In genomic region chr7:74625446-74625845, GRCh38 we compare ENCODE assay signal across 8 cellular contexts. TPM values are rescaled to one million over a fixed set of nuclear protein-coding genes. Genes with fewer than 3 reads are reported as not detected.
A peak's percentile ranks its signal among the peaks of the same experiment; 100 is the strongest.
DNase-seq lines count a peak whose midpoint lies in the region; ATAC-seq and TF ChIP-seq lines count a peak whose summit lies in the region.

No MANE protein-coding gene starts in this region.

- H2BK15ac ChIP-seq in IMR-90 (ENCODE audit: low read depth, low read length) (0 out of 3 replicates have a peak overlapping the region, but pooled peaks have one; percentile 6), mesendoderm (replicated peaks; ENCODE audit: low read depth) (no peak overlapping the region)

- H3K4ac ChIP-seq in IMR-90 (ENCODE audit: low read depth, low read length) (no peak overlapping the region), mesendoderm (ENCODE audit: low read depth, low read length) (no peak overlapping the region)

- H3K18ac ChIP-seq in IMR-90 (ENCODE audit: low read depth, low read length), result peak overlapping the region; percentile 8; the same call in 1 of the 2 replicates
- no peak overlapping the region for H3K18ac ChIP-seq in mesendoderm (ENCODE audit: low read length)

- H2AK5ac ChIP-seq in IMR-90 (ENCODE audit: low read depth, low read length) (no peak overlapping the region), mesendoderm (ENCODE audit: low read length) (no peak overlapping the region)

- H4K5ac ChIP-seq in IMR-90 (ENCODE audit: low read depth, low read length) (peak overlapping the region; percentile 69; the same call in 1 of the 2 replicates), mesendoderm (ENCODE audit: low read length) (no peak overlapping the region)

- H2BK20ac ChIP-seq in IMR-90 (ENCODE audit: low read depth, low read length), result no peak overlapping the region

- H3K36me3 ChIP-seq in IMR-90 (ENCODE audit: control insufficient read depth, insufficient read depth, low read length), result no peaks in the 10 kb centered on the region
- no peaks in the 10 kb centered on the region for H3K36me3 ChIP-seq in lower lobe of right lung
- no peaks in the 10 kb centered on the region for H3K36me3 ChIP-seq in mesendoderm (ENCODE audit: control insufficient read depth, insufficient read depth, low read length)

- ATAC-seq in IMR-90 (ENCODE audit: low read depth) (peak; percentile 38), lower lobe of right lung (no peak), HG03159 (IDR thresholded peaks at IDR 0.05; ENCODE audit: unreplicated experiment) (no peak), GM18498 (IDR thresholded peaks at IDR 0.05; ENCODE audit: unreplicated experiment) (no peak)

- peak overlapping the region; percentile 33; the same call in 1 of the 2 replicates for H3K14ac ChIP-seq in IMR-90 (replicated peaks; ENCODE audit: low read depth, low read length)

- H4K91ac ChIP-seq in IMR-90 (ENCODE audit: insufficient read depth, low read depth, low read length), result no peak overlapping the region; the same call in 1 of the 2 replicates

- H3K4me3 Mint-ChIP-seq in brain, result no peak overlapping the region

- no peaks in the 10 kb centered on the region for H3K9me3 Mint-ChIP-seq in brain

- no peaks in the 10 kb centered on the region for H4K20me1 ChIP-seq in IMR-90 (ENCODE audit: insufficient read depth, low read length)

- in situ Hi-C loops in IMR-90 (cut with MboI; ENCODE audit: low sequenced_read_pairs), result no loop called here

- H3K4me1 ChIP-seq in IMR-90 (ENCODE audit: control insufficient read depth, insufficient read depth, low read length) (peaks cover 3% of the 10 kb centered on the region), lower lobe of right lung (peaks cover 16% of the 10 kb centered on the region), mesendoderm (ENCODE audit: control insufficient read depth, low read depth, low read length) (no peaks in the 10 kb centered on the region)

- H3K27me3 ChIP-seq in IMR-90 (ENCODE audit: control insufficient read depth, insufficient read depth, low read length), result no peaks in the 10 kb centered on the region
- H3K27me3 ChIP-seq in lower lobe of right lung (ENCODE audit: low read depth), result no peaks in the 10 kb centered on the region
- no peaks in the 10 kb centered on the region for H3K27me3 ChIP-seq in mesendoderm (ENCODE audit: insufficient read depth, low read length, poor library complexity)

- H3K23ac ChIP-seq in IMR-90 (ENCODE audit: low read depth, low read length), result no peak overlapping the region
- H3K23ac ChIP-seq in mesendoderm (ENCODE audit: low read length), result no peak overlapping the region

- peak overlapping the region in 1 of 5 experiments; percentile 46 for H3K27ac Mint-ChIP-seq in brain

- H2BK5ac ChIP-seq in IMR-90 (ENCODE audit: low read depth, low read length, poor library complexity, severe bottlenecking) (peak overlapping the region; percentile 55), mesendoderm (ENCODE audit: low read length) (no peak overlapping the region)

- no peaks in the 10 kb centered on the region for H3K36me3 Mint-ChIP-seq in brain

- peak; percentile 23 for TF ChIP-seq CTCF in AG09319 (IDR thresholded peaks at IDR 0.05; ENCODE audit: low read depth, low read length)
- TF ChIP-seq CTCF in IMR-90 (conservative IDR thresholded peaks at IDR 0.05; ENCODE audit: low read depth, low read length), result peak; percentile 41; the same call in 1 of the 2 replicates
- TF ChIP-seq CTCF in brain (conservative IDR thresholded peaks at IDR 0.05), result peak; percentile 19 to 39
- peak; percentile 21 for TF ChIP-seq CTCF in lower lobe of right lung (IDR thresholded peaks at IDR 0.05)

- no peaks in the 10 kb centered on the region for H3K79me2 ChIP-seq in mesendoderm (ENCODE audit: control insufficient read depth, insufficient read depth, low read length)

- H3K4me2 ChIP-seq in IMR-90 (ENCODE audit: low read depth, low read length) (no peak overlapping the region), mesendoderm (ENCODE audit: low read length) (no peak overlapping the region)

- no peak overlapping the region for H2AK9ac ChIP-seq in IMR-90 (replicated peaks; ENCODE audit: low read depth, low read length, poor library complexity)

- TF ChIP-seq POLR2A in IMR-90 (IDR thresholded peaks at IDR 0.05; ENCODE audit: low read depth, low read length), result no peak

- H4K8ac ChIP-seq in IMR-90 (ENCODE audit: low read depth in 2 of 2, low read length in 2 of 2), result peak overlapping the region in 1 of 2 experiments; percentile 74; a peak in 2 of 4 replicates
- no peak overlapping the region for H4K8ac ChIP-seq in mesendoderm (ENCODE audit: low read depth, low read length)

- WGBS in IMR-90 (ENCODE audit: extremely low coverage in 2 of 2, insufficient read length in 1 of 2), 2 experiments, result no CpG with 5 or more reads among the region's 3 CpGs
- WGBS in mesendoderm (ENCODE audit: extremely low coverage, insufficient coverage, low lambda C conversion rate), result no CpG with 5 or more reads among the region's 3 CpGs

- H3K27ac ChIP-seq in IMR-90 (ENCODE audit: insufficient read depth, low read length) (peak overlapping the region; percentile 12; the same call in 1 of the 2 replicates), lower lobe of right lung (no peak overlapping the region), mesendoderm (ENCODE audit: low read depth, low read length) (no peak overlapping the region)

- H3K9ac ChIP-seq in IMR-90 (ENCODE audit: low read depth, low read length) (no peak overlapping the region), mesendoderm (ENCODE audit: low read length) (no peak overlapping the region)

- H2BK120ac ChIP-seq in IMR-90 (ENCODE audit: low read depth, low read length) (0 out of 2 replicates have a peak overlapping the region, but pooled peaks have one; percentile 5), mesendoderm (ENCODE audit: low read depth, low read length) (no peak overlapping the region)

- H3K27me3 Mint-ChIP-seq in brain, result no peaks in the 10 kb centered on the region

- no peaks in the 10 kb centered on the region for H3K9me1 ChIP-seq in IMR-90 (ENCODE audit: insufficient read depth, low read length)

- peak; percentile 48 for TF ChIP-seq RAD21 in IMR-90 (IDR thresholded peaks at IDR 0.05; ENCODE audit: low read length)

- CTCF ChIA-PET in IMR-90 (lab: Yijun Ruan, JAX), result interaction anchor here (0.6 to 1.0 kb wide), 3 partner anchors 10 to 96 kb away, joined by 3 to 7 read pairs (median 3); no protein-coding TSS in a partner anchor

- DNase-seq in AG09319 (ENCODE audit: extremely low read depth, low read depth) (peak; percentile 39), IMR-90 (peak; percentile 67), lower lobe of right lung (no peak), mesendoderm (no peak), mucosa of gallbladder (ENCODE audit: low spot score) (no peak)

- BruUV-seq in IMR-90 (replicated peaks; lab: Mats Ljungman, UMichigan), result no TSS peak

- H3K4me3 ChIP-seq in IMR-90 (ENCODE audit: insufficient read depth, low read depth, low read length) (no peak overlapping the region), lower lobe of right lung (no peak overlapping the region), mesendoderm (ENCODE audit: low read length) (no peak overlapping the region)

- H3K56ac ChIP-seq in IMR-90 (ENCODE audit: extremely low read depth, insufficient read depth, low read length) (no peak overlapping the region), mesendoderm (ENCODE audit: low read length) (no peak overlapping the region)

- intact Hi-C loops in IMR-90 (cut with micrococcal nuclease) (loop anchor here (5.0 to 10.0 kb wide), 2 partner anchors 37 to 239 kb away; no protein-coding TSS in a partner anchor), lower lobe of right lung (cut with DNase I) (no loop called here)

- POLR2A ChIA-PET in IMR-90 (lab: Charles Lee; ENCODE audit: unreplicated experiment), result no interaction called here

- dilution Hi-C loops in IMR-90 (cut with HindIII; ENCODE audit: low sequenced_read_pairs, unreplicated experiment), result no loop called here

- H3K79me1 ChIP-seq in IMR-90 (ENCODE audit: low read depth in 1 of 2, low read length in 2 of 2) (no peaks in the 10 kb centered on the region), mesendoderm (ENCODE audit: low read length) (no peaks in the 10 kb centered on the region)

- no peaks in the 10 kb centered on the region for H3K9me3 ChIP-seq in IMR-90 (ENCODE audit: control insufficient read depth, insufficient read depth, low read length)
- H3K9me3 ChIP-seq in lower lobe of right lung, result no peaks in the 10 kb centered on the region

- H2AFZ ChIP-seq in IMR-90 (replicated peaks; ENCODE audit: low read length, poor library complexity), result no peak overlapping the region

- peaks cover 29% of the 10 kb centered on the region for H3K4me1 Mint-ChIP-seq in brain

TF ChIP-seq in IMR-90, 13 proteins besides CTCF, POLR2A, EP300 and RAD21:
- no peak for TF ChIP-seq CHD1 (IDR thresholded peaks at IDR 0.05; ENCODE audit: low read depth, low read length)
- TF ChIP-seq MAZ (IDR thresholded peaks at IDR 0.05; ENCODE audit: borderline replicate concordance, low read depth, low read length), result no peak
- peak; percentile 55 for TF ChIP-seq SMC3 (IDR thresholded peaks at IDR 0.05; ENCODE audit: low read depth, low read length)

RNA-seq across cellular contexts. Expression of gene GTF2I, which starts 32.1 kb away (rescaled TPM):
- total RNA-seq in IMR-90 (2012; rRNA removed) (46.4 and 66.7 TPM in 2 replicates), lower lobe of right lung (214 TPM), mucosa of gallbladder (345 TPM)
- polyA plus RNA-seq in IMR-90 (2012; rRNA removed) (78.3 and 88.8 TPM in 2 replicates), brain (ENCODE audit: insufficient read depth, low read depth, low replicate concordance) (215 TPM)
- polyA plus RNA-seq in IMR-90 (2012; cell fraction: cytosol; rRNA removed), result 18.4 and 23.4 TPM in 2 replicates
- polyA plus RNA-seq in IMR-90 (2012; cell fraction: nucleus; rRNA removed; ENCODE audit: low replicate concordance), result 131 and 548 TPM in 2 replicates
- polyA plus RNA-seq in mesendoderm (2013, experiment 1 of 2), result 245 TPM
- 257 TPM for polyA plus RNA-seq in mesendoderm (2013, experiment 2 of 2)

Comparison
In these comparisons a context has a peak if more than half of its experiments do, and no peak if none do; other contexts are left out.
1. DNase-seq: peak in AG09319 (single experiment) and IMR-90 (single experiment); none in lower lobe of right lung (single experiment), mesendoderm (single experiment) and mucosa of gallbladder (single experiment).
2. Peak in every context shown above with its lines, with median percentiles within 50 percentile points of each other: CTCF ChIP-seq.